26 cellular contexts compared by ENCODE assay signal in the genomic region with DNA sequence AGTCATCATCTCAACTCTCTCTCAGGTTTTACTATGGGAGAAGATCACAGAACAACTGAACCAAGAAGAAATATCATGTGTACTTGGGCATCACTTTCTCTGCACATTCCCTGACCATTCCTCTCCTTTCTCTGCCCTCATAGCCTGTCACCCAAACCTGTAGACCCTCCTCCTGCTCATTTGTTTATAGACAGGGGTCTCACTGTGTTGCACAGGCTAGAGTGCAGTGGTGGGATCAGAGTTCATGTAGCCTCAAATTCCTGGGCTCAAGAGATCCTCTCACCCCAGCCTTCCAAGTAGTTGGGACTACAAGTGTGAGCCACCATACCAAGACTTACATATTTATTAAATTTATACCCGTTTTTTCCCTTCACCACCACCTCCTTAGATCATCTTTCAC.
"Had no signal": no experiment of that assay in that cellular context is flagged by ENCODE, and none has a peak within 500 bp of the region (broad histone marks: within the 10 kb centered on the region; RNA-seq: fewer than 3 reads in every experiment).

No MANE protein-coding gene starts in this region.

- H3K27ac ChIP-seq: stomach, suprapubic skin, testis, thoracic aorta, thyroid gland, tibial artery, tibial nerve, transverse colon, upper lobe of left lung, upper lobe of right lung, uterus, vagina had no signal

- FAIRE-seq: urothelium cell line had no signal

- H3K4me3 ChIP-seq: stomach, suprapubic skin, testis, thoracic aorta, thyroid gland, tibial artery, tibial nerve, transverse colon, upper lobe of left lung, upper lobe of right lung, uterus, vagina had no signal

- H3K27me3 ChIP-seq: stomach, suprapubic skin, testis, thyroid gland, tibial artery, tibial nerve, transverse colon, upper lobe of left lung, upper lobe of right lung, uterus, vagina had no signal

- DNase-seq: stimulated activated CD4-positive, alpha-beta T cell treated with anti-CD3 and anti-CD28 coated beads, Interleukin-2, amount 100 ng/mL, for 48 hours; stimulated activated CD4-positive, alpha-beta T cell treated with anti-CD3 and anti-CD28 coated beads, Interleukin-4, amount 100 ng/mL, for 1 hour; stimulated activated CD4-positive, alpha-beta T cell treated with anti-CD3 and anti-CD28 coated beads, Interleukin-4, amount 100 ng/mL, for 24 hours; stimulated activated CD4-positive, alpha-beta T cell treated with anti-CD3 and anti-CD28 coated beads, Interleukin-4, amount 100 ng/mL, for 4 hours; stimulated activated CD8-positive, alpha-beta memory T cell treated with anti-CD3 and anti-CD28 coated beads, Interleukin-4, amount 100 ng/mL, for 48 hours; stimulated activated naive B cell treated with anti-CD40 and anti-IgM and Interleukin-4, amounts not matched to agents 10 μg/mL and 1 μg/mL and 100 μg/mL, for 72 hours; stimulated activated naive CD4-positive, alpha-beta T cell; stimulated activated naive CD4-positive, alpha-beta T cell treated with Interleukin-2 at 50 U/mL for 16 hours; stimulated activated naive CD8-positive, alpha-beta T cell treated with anti-CD3 and anti-CD28 coated beads, Interleukin-15, amount 100 ng/mL, for 72 hours; stimulated activated naive CD8-positive, alpha-beta T cell treated with anti-CD3 and anti-CD28 coated beads, Interleukin-15, Interleukin-2, amounts not matched to agents 100 U/mL and 50 U/mL, for 24 hours; stomach; substantia nigra; testis; thyroid gland; tibial artery; transverse colon; upper lobe of left lung; upper lobe of right lung; uterus had no signal

- ATAC-seq: stimulated activated effector memory CD8-positive, alpha-beta T cell treated with anti-CD3 and anti-CD28 coated beads, Interleukin-12 subunit alpha, Interleukin-12 subunit beta, amount 100 ng/mL, for 72 hours; stimulated activated memory B cell treated with anti-CD40 and anti-IgM and Interleukin-4, amounts not matched to agents 10 μg/mL and 1 μg/mL and 100 μg/mL, for 72 hours; stimulated activated naive B cell treated with anti-CD40 and anti-IgM and Interleukin-4, amounts not matched to agents 10 μg/mL and 1 μg/mL and 100 μg/mL, for 72 hours; stimulated activated naive CD8-positive, alpha-beta T cell treated with anti-CD3 and anti-CD28 coated beads, Interleukin-15, amount 100 ng/mL, for 72 hours; stimulated activated naive CD8-positive, alpha-beta T cell treated with anti-CD3 and anti-CD28 coated beads, Interleukin-15, Interleukin-2, amounts not matched to agents 100 U/mL and 50 U/mL, for 24 hours; upper lobe of right lung had no signal

- H3K9me3 ChIP-seq: stomach, suprapubic skin, testis, thoracic aorta, thyroid gland, tibial artery, tibial nerve, transverse colon, upper lobe of left lung, upper lobe of right lung, uterus, vagina had no signal

- H3K4me1 ChIP-seq: stomach, suprapubic skin, testis, thyroid gland, tibial artery, tibial nerve, transverse colon, upper lobe of left lung, upper lobe of right lung, uterus, vagina had no signal

- H3K36me3 ChIP-seq: stomach, suprapubic skin, thoracic aorta, thyroid gland, tibial artery, tibial nerve, transverse colon, upper lobe of left lung, upper lobe of right lung, uterus, vagina had no signal
